In the genomic region with DNA sequence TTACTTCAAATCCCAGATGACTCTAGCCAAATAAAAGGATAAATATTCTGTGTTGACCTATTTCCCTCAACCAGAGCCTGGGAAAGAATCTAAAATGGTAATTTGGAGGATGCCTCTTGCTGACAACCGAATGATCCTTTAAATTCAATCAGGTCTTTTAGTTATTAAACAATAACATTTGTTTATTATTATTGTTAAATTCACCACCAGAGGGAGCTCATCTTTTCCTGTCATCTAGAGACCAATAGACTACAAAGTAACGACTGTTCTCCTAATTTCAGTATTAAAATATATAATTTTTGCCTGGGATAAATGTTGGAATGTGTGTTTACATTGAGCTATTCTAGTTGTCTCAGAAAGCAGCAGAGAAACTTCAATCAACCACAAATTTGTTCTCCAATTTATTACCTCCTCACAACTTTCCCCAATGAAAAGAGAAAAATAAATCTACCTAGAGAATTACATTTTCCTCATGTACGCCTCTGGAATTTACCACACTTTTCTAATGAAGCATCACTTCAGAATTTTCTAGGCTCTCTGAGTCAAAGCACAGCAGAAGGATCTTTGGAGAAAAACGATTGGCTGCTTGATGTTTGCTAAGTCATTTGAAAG, we compare ENCODE assay signal across 9 cellular contexts.
DNase-seq lines count a peak whose midpoint lies in the region; ATAC-seq lines count a peak whose summit lies in the region.
"Had no signal": no experiment of that assay in that cellular context is flagged by ENCODE, and none has a peak within 500 bp of the region (broad histone marks: within the 10 kb centered on the region; RNA-seq: fewer than 3 reads in every experiment).

No MANE protein-coding gene starts in this region.

- DNase-seq in DMS114 treated with DMSO at 0.1 percent for 48 hours (lab: John Stamatoyannopoulos, UW; ENCODE audit: unreplicated experiment) (peak; percentile 3), LoVo (ENCODE audit: low spot score) (peak; percentile 41), adipocyte (ENCODE audit: low read depth) (peak; percentile 74), lung microvascular endothelial cell (ENCODE audit: low read depth in 2 of 2) (peak; percentile 46 to 52), T-helper 2 cell (no peak)
- DNase-seq in stimulated activated naive B cell treated with anti-CD40 and anti-IgM and Interleukin-4, amounts not matched to agents 10 μg/mL and 1 μg/mL and 100 μg/mL, for 72 hours, result no peak

- H3K4me3 ChIP-seq in adipocyte (ENCODE audit: low read length), result no peak overlapping the region
- H3K4me3 ChIP-seq: SK-N-MC had no signal

- H3K27me3 Mint-ChIP-seq in stimulated activated naive B cell treated with anti-CD40 and anti-IgM and Interleukin-4, amounts not matched to agents 10 μg/mL and 1 μg/mL and 100 μg/mL, for 72 hours, result no peaks in the 10 kb centered on the region

- H3K4me1 ChIP-seq in adipocyte (ENCODE audit: control insufficient read depth, insufficient read depth, low read length), result peaks cover 9% of the 10 kb centered on the region

- no peaks in the 10 kb centered on the region for H3K36me3 ChIP-seq in adipocyte (ENCODE audit: control insufficient read depth, insufficient read depth, low read length, severe bottlenecking)

- ATAC-seq in GM21825 (IDR thresholded peaks at IDR 0.05; ENCODE audit: unreplicated experiment) (no peak), GM21423 (IDR thresholded peaks at IDR 0.05; ENCODE audit: unreplicated experiment) (no peak)
- no peak for ATAC-seq in stimulated activated naive B cell treated with anti-CD40 and anti-IgM and Interleukin-4, amounts not matched to agents 10 μg/mL and 1 μg/mL and 100 μg/mL, for 72 hours (replicated peaks)

- no peaks in the 10 kb centered on the region for H3K4me1 Mint-ChIP-seq in stimulated activated naive B cell treated with anti-CD40 and anti-IgM and Interleukin-4, amounts not matched to agents 10 μg/mL and 1 μg/mL and 100 μg/mL, for 72 hours

- H3K27ac Mint-ChIP-seq in stimulated activated naive B cell treated with anti-CD40 and anti-IgM and Interleukin-4, amounts not matched to agents 10 μg/mL and 1 μg/mL and 100 μg/mL, for 72 hours, result no peak overlapping the region

- H3K9me3 ChIP-seq in adipocyte (ENCODE audit: control insufficient read depth, low read length), result no peaks in the 10 kb centered on the region

- no peaks in the 10 kb centered on the region for H3K36me3 Mint-ChIP-seq in stimulated activated naive B cell treated with anti-CD40 and anti-IgM and Interleukin-4, amounts not matched to agents 10 μg/mL and 1 μg/mL and 100 μg/mL, for 72 hours

- no peak overlapping the region for H3K4me3 Mint-ChIP-seq in stimulated activated naive B cell treated with anti-CD40 and anti-IgM and Interleukin-4, amounts not matched to agents 10 μg/mL and 1 μg/mL and 100 μg/mL, for 72 hours

- no peak overlapping the region for H3K9ac ChIP-seq in adipocyte (ENCODE audit: low read length)

- peaks cover 0 to 4% of the 10 kb centered on the region in 2 donors for H3K9me3 Mint-ChIP-seq in stimulated activated naive B cell treated with anti-CD40 and anti-IgM and Interleukin-4, amounts not matched to agents 10 μg/mL and 1 μg/mL and 100 μg/mL, for 72 hours

- H3K27me3 ChIP-seq in adipocyte (replicated peaks; ENCODE audit: control insufficient read depth, insufficient read depth, low read length), result no peaks in the 10 kb centered on the region

Comparison
In these comparisons a context has a peak if more than half of its experiments do, and no peak if none do; other contexts are left out.
1. DNase-seq: peak in DMS114 treated with DMSO at 0.1 percent for 48 hours (single experiment), LoVo (single experiment), adipocyte (single experiment) and lung microvascular endothelial cell (2 of 2); none in T-helper 2 cell (0 of 5) and stimulated activated naive B cell treated with anti-CD40 and anti-IgM and Interleukin-4, amounts not matched to agents 10 μg/mL and 1 μg/mL and 100 μg/mL, for 72 hours (single experiment).